ENCODE assay signal across 10 cellular contexts in the genomic region with DNA sequence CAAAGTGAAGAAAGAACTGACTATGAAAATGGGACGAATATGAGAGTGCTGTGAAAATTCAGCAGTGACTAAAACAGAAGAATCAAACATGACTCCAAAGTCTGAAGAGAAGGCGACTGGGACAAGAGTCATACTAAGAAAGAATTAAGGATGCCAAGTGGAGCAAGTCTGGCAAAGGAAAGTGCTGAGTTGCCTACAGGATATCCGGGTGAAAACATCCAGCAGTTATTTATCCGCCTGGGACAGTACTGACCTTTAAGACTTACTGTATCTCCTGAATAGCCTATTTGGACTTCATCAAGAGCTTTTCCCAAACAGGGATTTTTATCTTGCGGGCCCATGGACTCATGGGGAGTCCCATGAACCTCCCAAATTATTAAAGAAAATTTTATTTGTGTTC. TPM values are rescaled to one million over a fixed set of nuclear protein-coding genes. Genes with fewer than 3 reads are reported as not detected.
A peak's percentile ranks its signal among the peaks of the same experiment; 100 is the strongest.
DNase-seq lines count a peak whose midpoint lies in the region; ATAC-seq and TF ChIP-seq lines count a peak whose summit lies in the region.
"Had no signal": no experiment of that assay in that cellular context is flagged by ENCODE, and none has a peak within 500 bp of the region (broad histone marks: within the 10 kb centered on the region; RNA-seq: fewer than 3 reads in every experiment).

No MANE protein-coding gene starts in this region.

- H3K27ac Mint-ChIP-seq in effector memory CD8-positive, alpha-beta T cell: no peak overlapping the region
- H3K27ac Mint-ChIP-seq: neural progenitor cell had no signal

- peak overlapping the region; percentile 82 for H3K4ac ChIP-seq in IMR-90 (ENCODE audit: low read depth, low read length)

- POLR2A ChIA-PET in IMR-90 (lab: Charles Lee; ENCODE audit: unreplicated experiment): no interaction called here

- TF ChIP-seq CTCF in IMR-90 (conservative IDR thresholded peaks at IDR 0.05; ENCODE audit: low read depth, low read length) (no peak), transverse colon (IDR thresholded peaks at IDR 0.05) (no peak), dorsolateral prefrontal cortex (IDR thresholded peaks at IDR 0.05 in 54 of 56, conservative IDR thresholded peaks at IDR 0.05 in 2 of 56; ENCODE audit: low read depth in 1 of 56, partially characterized antibody in 56 of 56) (no peak)

- H3K36me3 ChIP-seq in IMR-90 (ENCODE audit: control insufficient read depth, insufficient read depth, low read length): no peaks in the 10 kb centered on the region
- H3K36me3 ChIP-seq in transverse colon: no peaks in the 10 kb centered on the region
- H3K36me3 ChIP-seq: neural progenitor cell had no signal

- H4K91ac ChIP-seq in IMR-90 (ENCODE audit: insufficient read depth, low read depth, low read length): peak overlapping the region; percentile 98

- no peaks in the 10 kb centered on the region for H3K9me3 Mint-ChIP-seq in effector memory CD8-positive, alpha-beta T cell
- H3K9me3 Mint-ChIP-seq: neural progenitor cell had no signal

- H3K9ac ChIP-seq in IMR-90 (ENCODE audit: low read depth, low read length): peak overlapping the region; percentile 44
- H3K9ac ChIP-seq: neural progenitor cell had no signal

- H3K4me3 ChIP-seq in IMR-90 (ENCODE audit: insufficient read depth, low read depth, low read length) (no peak overlapping the region), transverse colon (no peak overlapping the region), dorsolateral prefrontal cortex (no peak overlapping the region)
- H3K4me3 ChIP-seq: neural progenitor cell had no signal

- peak overlapping the region; percentile 80 for H3K4me2 ChIP-seq in IMR-90 (ENCODE audit: low read depth, low read length)
- H3K4me2 ChIP-seq: neural progenitor cell had no signal

- H2AK5ac ChIP-seq in IMR-90 (ENCODE audit: low read depth, low read length): peak overlapping the region; percentile 55; the same call in 1 of the 2 replicates

- no peak overlapping the region for H2AK9ac ChIP-seq in IMR-90 (replicated peaks; ENCODE audit: low read depth, low read length, poor library complexity)

- TF ChIP-seq RAD21 in IMR-90 (IDR thresholded peaks at IDR 0.05; ENCODE audit: low read length): no peak

- H3K27ac ChIP-seq in IMR-90 (ENCODE audit: insufficient read depth, low read length) (peak overlapping the region; percentile 59), transverse colon (peak overlapping the region; percentile 2 to 54 (median 48)), dorsolateral prefrontal cortex (peak overlapping the region in 7 of 59 donors; percentile 7 to 54 (median 33))
- H3K27ac ChIP-seq: neural progenitor cell had no signal

- dilution Hi-C loops in IMR-90 (cut with HindIII; ENCODE audit: low sequenced_read_pairs, unreplicated experiment): no loop called here

- H3K9me3 ChIP-seq in IMR-90 (ENCODE audit: control insufficient read depth, insufficient read depth, low read length): no peaks in the 10 kb centered on the region
- no peaks in the 10 kb centered on the region for H3K9me3 ChIP-seq in transverse colon

- H2BK5ac ChIP-seq in IMR-90 (ENCODE audit: low read depth, low read length, poor library complexity, severe bottlenecking): peak overlapping the region; percentile 97

- H3K4me1 Mint-ChIP-seq in effector memory CD8-positive, alpha-beta T cell (ENCODE audit: low read depth in 2 of 2): no peaks in the 10 kb centered on the region

- H3K18ac ChIP-seq in IMR-90 (ENCODE audit: low read depth, low read length): peak overlapping the region; percentile 91

- DNase-seq in IMR-90: peak; percentile 76
- DNase-seq in cerebellar cortex (ENCODE audit: low spot score): peak; percentile 2
- peak; percentile 90 for DNase-seq in kidney tubule cell (ENCODE audit: low spot score)
- no peak for DNase-seq in transverse colon
- DNase-seq in dorsolateral prefrontal cortex: no peak
- DNase-seq in effector memory CD8-positive, alpha-beta T cell: no peak
- DNase-seq in NCI-H1092 (lab: John Stamatoyannopoulos, UW): no peak
- DNase-seq in NCI-H1105 treated with DMSO at 0.1 percent for 48 hours (lab: John Stamatoyannopoulos, UW): no peak
- DNase-seq: activated T-cell treated with anti-CD3 and anti-CD28 coated beads, Interleukin-2, amount 50 U/mL, for 1 hour had no signal

- H3K4me1 ChIP-seq in IMR-90 (ENCODE audit: control insufficient read depth, insufficient read depth, low read length) (peaks cover 24% of the 10 kb centered on the region), transverse colon (peaks cover 0 to 8% (median 0%) of the 10 kb centered on the region in 4 donors)
- H3K4me1 ChIP-seq: neural progenitor cell had no signal

- H3K4me3 Mint-ChIP-seq in effector memory CD8-positive, alpha-beta T cell: no peak overlapping the region
- H3K4me3 Mint-ChIP-seq: neural progenitor cell had no signal

- in situ Hi-C loops in IMR-90 (cut with MboI; ENCODE audit: low sequenced_read_pairs) (no loop called here), transverse colon (cut with MboI; ENCODE audit: low pct_ligation_motif_present in 1 of 4, low pct_unique_long_range_greater_than_20kb in 1 of 4, low sequenced_read_pairs in 3 of 4) (loop anchor here in 1 of 4 donors (10.0 kb wide), 1 partner anchor 336 kb away; the partner anchor contains the start of gene SRGAP1)

- TF ChIP-seq POLR2A in IMR-90 (IDR thresholded peaks at IDR 0.05; ENCODE audit: low read depth, low read length) (peak; percentile 12; the same call in 1 of the 2 replicates), transverse colon (IDR thresholded peaks at IDR 0.05) (no peak)

- H2BK20ac ChIP-seq in IMR-90 (ENCODE audit: low read depth, low read length): peak overlapping the region; percentile 94

- H3K14ac ChIP-seq in IMR-90 (replicated peaks; ENCODE audit: low read depth, low read length): peak overlapping the region; percentile 53

- peak overlapping the region; percentile 87 for H3K56ac ChIP-seq in IMR-90 (ENCODE audit: extremely low read depth, insufficient read depth, low read length)

- no peak overlapping the region for H2AFZ ChIP-seq in IMR-90 (replicated peaks; ENCODE audit: low read length, poor library complexity)

- H4K20me1 ChIP-seq in IMR-90 (ENCODE audit: insufficient read depth, low read length): no peaks in the 10 kb centered on the region

- peak overlapping the region; percentile 23 to 90 for H4K8ac ChIP-seq in IMR-90 (ENCODE audit: low read depth in 2 of 2, low read length in 2 of 2)

- WGBS in IMR-90 (ENCODE audit: extremely low coverage in 2 of 2, insufficient read length in 1 of 2), 2 experiments: 11% methylated on average over 2 of the region's 5 CpGs; no CpG with 5 or more reads in 1 of the 2 experiments
- 70 to 78% methylated on average over 5 of the region's 5 CpGs for WGBS in transverse colon (ENCODE audit: low coverage in 1 of 2), 2 donors

- peaks cover 8% of the 10 kb centered on the region for H3K9me1 ChIP-seq in IMR-90 (ENCODE audit: insufficient read depth, low read length)

- peak overlapping the region; percentile 71 for H3K23ac ChIP-seq in IMR-90 (ENCODE audit: low read depth, low read length)

- H4K5ac ChIP-seq in IMR-90 (ENCODE audit: low read depth, low read length): peak overlapping the region; percentile 76

- H2BK15ac ChIP-seq in IMR-90 (ENCODE audit: low read depth, low read length): peak overlapping the region; percentile 8

- H3K27me3 Mint-ChIP-seq in effector memory CD8-positive, alpha-beta T cell: no peaks in the 10 kb centered on the region

- H3K36me3 Mint-ChIP-seq in effector memory CD8-positive, alpha-beta T cell (ENCODE audit: insufficient read depth): no peaks in the 10 kb centered on the region
- H3K36me3 Mint-ChIP-seq: neural progenitor cell had no signal

- H3K27me3 ChIP-seq in IMR-90 (ENCODE audit: control insufficient read depth, insufficient read depth, low read length): no peaks in the 10 kb centered on the region
- no peaks in the 10 kb centered on the region for H3K27me3 ChIP-seq in transverse colon
- H3K27me3 ChIP-seq in dorsolateral prefrontal cortex: no peaks in the 10 kb centered on the region
- H3K27me3 ChIP-seq: neural progenitor cell had no signal

- intact Hi-C loops in IMR-90 (cut with micrococcal nuclease) (loop anchor here (1.0 to 10.0 kb wide), 7 partner anchors 68 to 342 kb away; no protein-coding TSS in a partner anchor), transverse colon (cut with DNase I; ENCODE audit: low total_unique reads) (loop anchor here (1.0 to 10.0 kb wide), 3 partner anchors 40 to 337 kb away; partner anchors contain the start of gene SRGAP1), dorsolateral prefrontal cortex (cut with DNase I) (loop anchor here in 1 of 2 donors (1.0 to 5.0 kb wide), 3 partner anchors 41 to 337 kb away; partner anchors contain the start of genes KICS2 and SRGAP1)

- peaks cover 0 to 33% of the 10 kb centered on the region in 2 experiments; a peak in 2 of 4 replicates for H3K79me1 ChIP-seq in IMR-90 (ENCODE audit: low read depth in 1 of 2, low read length in 2 of 2)

- CTCF ChIA-PET in IMR-90 (lab: Yijun Ruan, JAX): interaction anchor here (0.6 to 1.3 kb wide), 7 partner anchors 55 to 344 kb away, joined by 3 to 7 read pairs (median 4); partner anchors contain the start of gene SRGAP1

- peak overlapping the region; percentile 98 for H2BK120ac ChIP-seq in IMR-90 (ENCODE audit: low read depth, low read length)

- peak; percentile 35 for ATAC-seq in IMR-90 (ENCODE audit: low read depth)
- ATAC-seq in effector memory CD8-positive, alpha-beta T cell (replicated peaks): no peak

- BruUV-seq in IMR-90 (replicated peaks; lab: Mats Ljungman, UMichigan): TSS peak; percentile 94

- no peak for TF ChIP-seq EP300 in transverse colon (IDR thresholded peaks at IDR 0.05; ENCODE audit: low read depth)

TF ChIP-seq in IMR-90, 13 proteins besides CTCF, POLR2A, EP300 and RAD21:
- TF ChIP-seq CEBPB (IDR thresholded peaks at IDR 0.05; ENCODE audit: low read depth, low read length): no peak
- TF ChIP-seq MAFK (IDR thresholded peaks at IDR 0.05; ENCODE audit: low read depth, low read length): peak; percentile 83

RNA-seq across cellular contexts. Expression of gene KICS2, which starts 41.1 kb away (rescaled TPM):
- total RNA-seq in IMR-90 (2012; rRNA removed): 5.6 and 6.1 TPM in 2 replicates
- polyA plus RNA-seq in IMR-90 (2012; rRNA removed): 2.3 and 2.4 TPM in 2 replicates
- polyA plus RNA-seq in IMR-90 (2012; cell fraction: cytosol; rRNA removed): 1.5 and 3.0 TPM in 2 replicates
- polyA plus RNA-seq in IMR-90 (2012; cell fraction: nucleus; rRNA removed; ENCODE audit: low replicate concordance): 1.5 and 2.2 TPM in 2 replicates
- total RNA-seq in transverse colon: 10 to 100 TPM in 1 of 4 donors, 1 to 10 TPM in 3; 2.8 to 10.2 (median 4.7) TPM
- 10 to 100 TPM in 118 of 120 experiments, 1 to 10 TPM in 2; 9.5 to 27.3 (median 14.3) TPM for total RNA-seq in dorsolateral prefrontal cortex

Comparison
In these comparisons a context has a peak if more than half of its experiments do, and no peak if none do; other contexts are left out.
1. DNase-seq: peak in IMR-90 (single experiment), cerebellar cortex (single experiment) and kidney tubule cell (single experiment); none in transverse colon (single experiment), dorsolateral prefrontal cortex (0 of 10), effector memory CD8-positive, alpha-beta T cell (0 of 3), NCI-H1092 (single experiment) and NCI-H1105 treated with DMSO at 0.1 percent for 48 hours (single experiment).